21 cellular contexts compared by ENCODE assay signal in the genomic region with DNA sequence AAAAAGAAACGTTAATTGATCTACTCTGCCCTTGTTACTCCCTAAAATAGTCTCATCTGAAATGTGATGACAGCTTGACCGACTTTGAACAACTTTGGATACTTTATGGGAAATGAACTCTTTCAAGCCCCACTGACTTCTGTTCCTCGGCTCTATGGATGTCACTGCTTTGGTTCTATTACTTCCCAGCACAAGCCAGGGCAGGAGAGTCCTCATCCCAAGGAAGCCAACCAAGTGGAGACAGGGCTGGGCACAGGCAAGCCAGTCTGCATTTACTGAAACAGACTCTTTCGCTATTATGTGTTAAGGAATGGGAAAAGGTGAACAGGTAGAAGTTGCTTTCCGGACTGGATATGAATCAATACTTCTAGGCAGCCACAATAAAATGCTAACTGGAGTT.
DNase-seq lines count a peak whose midpoint lies in the region; ATAC-seq and TF ChIP-seq lines count a peak whose summit lies in the region.
"Had no signal": no experiment of that assay in that cellular context is flagged by ENCODE, and none has a peak within 500 bp of the region (broad histone marks: within the 10 kb centered on the region; RNA-seq: fewer than 3 reads in every experiment).

No MANE protein-coding gene starts in this region.

- in situ Hi-C loops in gastrocnemius medialis (cut with MboI; ENCODE audit: low sequenced_read_pairs in 4 of 4), result loop anchor here in 1 of 4 donors (25.0 kb wide), 1 partner anchor 448 kb away; a partner anchor contains a TSS

- peak overlapping the region; percentile 63 for H3K27ac Mint-ChIP-seq in activated naive CD4-positive, alpha-beta T cell treated with anti-CD3 and anti-CD28 coated beads, Interleukin-2, amount 50 U/mL, for 24 hours
- peak overlapping the region; percentile 59 for H3K27ac Mint-ChIP-seq in activated B cell treated with CpG ODN at 0.5 μM for 24 hours

- CTCF ChIA-PET in activated B cell treated with CpG ODN at 0.5 μM for 24 hours (lab: Charles Lee), result no interaction called here

- H3K27me3 Mint-ChIP-seq in activated naive CD4-positive, alpha-beta T cell treated with anti-CD3 and anti-CD28 coated beads, Interleukin-2, amount 50 U/mL, for 24 hours, result no peaks in the 10 kb centered on the region
- H3K27me3 Mint-ChIP-seq in activated B cell treated with CpG ODN at 0.5 μM for 24 hours, result no peaks in the 10 kb centered on the region
- H3K27me3 Mint-ChIP-seq: CD8-positive, alpha-beta memory T cell had no signal

- H3K4me1 ChIP-seq in muscle layer of colon (ENCODE audit: insufficient read depth, low read length), result peaks cover 43% of the 10 kb centered on the region
- peaks cover 30 to 44% of the 10 kb centered on the region in 2 donors for H3K4me1 ChIP-seq in thyroid gland
- peaks cover 9 to 20% of the 10 kb centered on the region in 2 donors for H3K4me1 ChIP-seq in gastrocnemius medialis
- H3K4me1 ChIP-seq: BLaER1 had no signal

- H3K4me3 Mint-ChIP-seq in activated naive CD4-positive, alpha-beta T cell treated with anti-CD3 and anti-CD28 coated beads, Interleukin-2, amount 50 U/mL, for 24 hours, result no peak overlapping the region
- no peak overlapping the region for H3K4me3 Mint-ChIP-seq in activated B cell treated with CpG ODN at 0.5 μM for 24 hours
- H3K4me3 Mint-ChIP-seq: CD8-positive, alpha-beta memory T cell had no signal

- peaks cover 88% of the 10 kb centered on the region for H3K4me1 Mint-ChIP-seq in activated naive CD4-positive, alpha-beta T cell treated with anti-CD3 and anti-CD28 coated beads, Interleukin-2, amount 50 U/mL, for 24 hours
- H3K4me1 Mint-ChIP-seq in activated B cell treated with CpG ODN at 0.5 μM for 24 hours, result peaks cover 51% of the 10 kb centered on the region

- TF ChIP-seq POLR2A in thyroid gland (IDR thresholded peaks at IDR 0.05), result no peak
- TF ChIP-seq POLR2A in gastrocnemius medialis (IDR thresholded peaks at IDR 0.05), result no peak

- POLR2A ChIA-PET in activated B cell treated with CpG ODN at 0.5 μM for 24 hours (lab: Charles Lee), result interaction anchor here (1.9 to 11.5 kb wide), 2 partner anchors 10 to 55 kb away, joined by 11 to 339 read pairs; no protein-coding TSS in a partner anchor

- intact Hi-C loops in activated B cell treated with CpG ODN at 0.5 μM for 24 hours (cut with micrococcal nuclease), result no loop called here
- intact Hi-C loops in thyroid gland (cut with DNase I), result no loop called here
- intact Hi-C loops in gastrocnemius medialis (cut with DNase I; ENCODE audit: low total_unique reads), result no loop called here

- H3K9me3 Mint-ChIP-seq in activated naive CD4-positive, alpha-beta T cell treated with anti-CD3 and anti-CD28 coated beads, Interleukin-2, amount 50 U/mL, for 24 hours, result peaks cover 6% of the 10 kb centered on the region
- H3K9me3 Mint-ChIP-seq in activated B cell treated with CpG ODN at 0.5 μM for 24 hours, result no peaks in the 10 kb centered on the region
- H3K9me3 Mint-ChIP-seq: CD8-positive, alpha-beta memory T cell had no signal

- TF ChIP-seq CTCF in activated B cell treated with CpG ODN at 0.5 μM for 24 hours (IDR thresholded peaks at IDR 0.05) (no peak), thyroid gland (IDR thresholded peaks at IDR 0.05) (no peak), gastrocnemius medialis (IDR thresholded peaks at IDR 0.05 in 4 of 5, conservative IDR thresholded peaks at IDR 0.05 in 1 of 5) (no peak)

- no peaks in the 10 kb centered on the region for H3K27me3 ChIP-seq in muscle layer of colon (ENCODE audit: control insufficient read depth in 1 of 2, insufficient read depth in 2 of 2, low read length in 2 of 2)
- no peaks in the 10 kb centered on the region for H3K27me3 ChIP-seq in thyroid gland
- no peaks in the 10 kb centered on the region for H3K27me3 ChIP-seq in gastrocnemius medialis
- H3K27me3 ChIP-seq: BLaER1 had no signal

- peaks cover 29% of the 10 kb centered on the region for H3K36me3 Mint-ChIP-seq in activated naive CD4-positive, alpha-beta T cell treated with anti-CD3 and anti-CD28 coated beads, Interleukin-2, amount 50 U/mL, for 24 hours
- H3K36me3 Mint-ChIP-seq in activated B cell treated with CpG ODN at 0.5 μM for 24 hours (ENCODE audit: low read depth), result peaks cover 27% of the 10 kb centered on the region

- H3K27ac ChIP-seq in muscle layer of colon (ENCODE audit: low read depth, low read length), result peak overlapping the region; percentile 3
- H3K27ac ChIP-seq in thyroid gland, result peak overlapping the region in 2 of 3 donors; percentile 9 to 35
- no peak overlapping the region for H3K27ac ChIP-seq in gastrocnemius medialis
- H3K27ac ChIP-seq: BLaER1, GM23248 had no signal

- H3K4me3 ChIP-seq in muscle layer of colon (ENCODE audit: low read depth in 1 of 2, low read length in 2 of 2), result no peak overlapping the region
- H3K4me3 ChIP-seq in thyroid gland (replicated peaks in 1 of 3), result no peak overlapping the region
- H3K4me3 ChIP-seq in gastrocnemius medialis, result no peak overlapping the region
- H3K4me3 ChIP-seq: BLaER1, GM12878, GM23248, HAP-1, K562 had no signal

- ATAC-seq in activated B cell treated with CpG ODN at 0.5 μM for 24 hours (ENCODE audit: low read depth) (no peak), gastrocnemius medialis (no peak), GM19467 (IDR thresholded peaks at IDR 0.05; ENCODE audit: unreplicated experiment) (no peak)
- ATAC-seq: GM12878, K562 had no signal

- no peak overlapping the region for H3K9ac ChIP-seq in muscle layer of colon (ENCODE audit: low read length)
- H3K9ac ChIP-seq: BLaER1, GM23248 had no signal

- DNase-seq in activated naive CD4-positive, alpha-beta T cell treated with Interleukin-2 at 50 U/mL for 16 hours, result no peak
- DNase-seq in activated B cell treated with CpG ODN at 0.5 μM for 24 hours (no peak), thyroid gland (peak; percentile 56 to 64), gastrocnemius medialis (no peak), NCI-H526 (lab: John Stamatoyannopoulos, UW) (no peak)
- DNase-seq: CD8-positive, alpha-beta memory T cell; DMS53; EL; GM23248; NCI-H1105; NCI-H2081 treated with DMSO at 0.1 percent for 48 hours; NCI-H774; OCI-M1; SHP77 had no signal

- H3K9me3 ChIP-seq in muscle layer of colon (ENCODE audit: low read length) (no peaks in the 10 kb centered on the region), thyroid gland (no peaks in the 10 kb centered on the region), gastrocnemius medialis (no peaks in the 10 kb centered on the region)
- H3K9me3 ChIP-seq: BLaER1, HAP-1 had no signal

- 65 to 77% methylated on average over 5 of the region's 5 CpGs for WGBS in thyroid gland, 2 donors

- no peaks in the 10 kb centered on the region for H3K36me3 ChIP-seq in muscle layer of colon (ENCODE audit: insufficient read depth, low read length)
- H3K36me3 ChIP-seq in thyroid gland, result no peaks in the 10 kb centered on the region
- H3K36me3 ChIP-seq in gastrocnemius medialis, result no peaks in the 10 kb centered on the region
- H3K36me3 ChIP-seq: BLaER1, HAP-1 had no signal

Comparison
In these comparisons a context has a peak if more than half of its experiments do, and no peak if none do; other contexts are left out.
1. DNase-seq: peak in thyroid gland (2 of 2); none in activated naive CD4-positive, alpha-beta T cell treated with Interleukin-2 at 50 U/mL for 16 hours (single experiment), activated B cell treated with CpG ODN at 0.5 μM for 24 hours (single experiment), gastrocnemius medialis (0 of 2) and NCI-H526 (0 of 2).
2. H3K27ac ChIP-seq: peak in muscle layer of colon (single experiment) and thyroid gland (2 of 3); none in gastrocnemius medialis (0 of 4).